Comparison of ENCODE assay signal across 1 cellular context in the genomic region with DNA sequence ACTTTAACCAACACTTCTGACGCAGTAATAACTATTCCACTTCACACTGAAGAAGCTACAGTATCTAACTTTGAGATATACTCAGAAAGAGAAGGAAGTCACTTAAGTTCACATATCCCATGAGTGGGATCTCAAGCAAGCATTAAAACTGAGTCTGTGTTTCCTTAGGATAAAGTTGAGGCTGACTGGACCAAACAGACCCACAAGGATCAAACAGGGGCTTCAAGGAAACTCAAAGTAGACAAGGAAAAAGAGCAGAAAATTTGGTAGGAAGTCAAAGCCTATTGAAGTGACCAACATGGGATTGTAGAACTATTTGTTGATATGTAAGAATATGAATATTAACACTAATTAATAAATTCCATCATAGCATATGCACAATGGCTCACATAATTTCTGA.
TF ChIP-seq lines count a peak whose summit lies in the region.

No MANE protein-coding gene starts in this region.

TF ChIP-seq in IMR-90, 13 proteins besides CTCF, POLR2A, EP300 and RAD21 (continued from another document):
- TF ChIP-seq, protein P1, sequence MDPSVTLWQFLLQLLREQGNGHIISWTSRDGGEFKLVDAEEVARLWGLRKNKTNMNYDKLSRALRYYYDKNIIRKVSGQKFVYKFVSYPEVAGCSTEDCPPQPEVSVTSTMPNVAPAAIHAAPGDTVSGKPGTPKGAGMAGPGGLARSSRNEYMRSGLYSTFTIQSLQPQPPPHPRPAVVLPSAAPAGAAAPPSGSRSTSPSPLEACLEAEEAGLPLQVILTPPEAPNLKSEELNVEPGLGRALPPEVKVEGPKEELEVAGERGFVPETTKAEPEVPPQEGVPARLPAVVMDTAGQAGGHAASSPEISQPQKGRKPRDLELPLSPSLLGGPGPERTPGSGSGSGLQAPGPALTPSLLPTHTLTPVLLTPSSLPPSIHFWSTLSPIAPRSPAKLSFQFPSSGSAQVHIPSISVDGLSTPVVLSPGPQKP (IDR thresholded peaks at IDR 0.05; ENCODE audit: borderline replicate concordance, low read depth, low read length): no peak
- TF ChIP-seq RCOR1 (IDR thresholded peaks at IDR 0.05; ENCODE audit: insufficient replicate concordance, low read length) (no peak), MAFK (IDR thresholded peaks at IDR 0.05; ENCODE audit: low read depth, low read length) (no peak), SMC3 (IDR thresholded peaks at IDR 0.05; ENCODE audit: low read depth, low read length) (no peak), RFX5 (IDR thresholded peaks at IDR 0.05; ENCODE audit: low read depth, low read length) (no peak), MXI1 (IDR thresholded peaks at IDR 0.05; ENCODE audit: borderline replicate concordance, low read depth, low read length) (no peak)
